21 cellular contexts compared by ENCODE assay signal in the genomic region with DNA sequence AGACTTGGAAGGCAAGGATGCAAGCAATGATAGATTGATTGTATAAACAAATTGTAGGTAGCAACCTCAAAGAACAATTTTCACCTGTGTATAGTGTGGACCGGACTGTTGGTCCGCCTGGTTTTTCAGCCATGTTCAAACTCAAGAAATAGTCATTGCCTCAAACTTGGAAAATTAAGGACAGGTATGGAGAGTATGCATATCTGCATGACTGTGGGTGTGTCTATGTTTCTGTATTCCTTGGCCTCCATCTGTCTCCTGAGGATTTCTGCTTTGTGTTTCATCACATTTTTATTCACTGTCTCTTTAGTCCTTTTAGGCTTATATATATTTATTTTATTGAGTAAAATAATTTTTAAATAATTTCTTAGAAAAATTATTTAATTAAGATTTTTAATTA. TPM values are rescaled to one million over a fixed set of nuclear protein-coding genes. Genes with fewer than 3 reads are reported as not detected.
DNase-seq lines count a peak whose midpoint lies in the region; ATAC-seq and TF ChIP-seq lines count a peak whose summit lies in the region.
"Had no signal": no experiment of that assay in that cellular context is flagged by ENCODE, and none has a peak within 500 bp of the region (broad histone marks: within the 10 kb centered on the region; RNA-seq: fewer than 3 reads in every experiment).

No MANE protein-coding gene starts in this region.

- no peaks in the 10 kb centered on the region for H3F3A ChIP-seq in PC-3 (ENCODE audit: low read length, unreplicated experiment)

- H3K4me2 ChIP-seq in osteoblast (ENCODE audit: insufficient read depth, low read length) (no peak overlapping the region), PC-3 (ENCODE audit: low read length) (no peak overlapping the region)
- H3K4me2 ChIP-seq: PC-9 had no signal

- POLR2A ChIA-PET in PC-3 (lab: Charles Lee; ENCODE audit: unreplicated experiment) = no interaction called here

- H3K27ac ChIP-seq in osteoblast (ENCODE audit: low read depth, low read length) (peak overlapping the region; percentile 68), tibial artery (peak overlapping the region; percentile 84 to 85), PC-3 (ENCODE audit: low read length) (no peak overlapping the region)
- H3K27ac ChIP-seq: 22Rv1, PC-9 had no signal

- H3K4me3 ChIP-seq in fibroblast of villous mesenchyme (ENCODE audit: low read depth, low read length) (peak overlapping the region; percentile 37), osteoblast (ENCODE audit: insufficient read depth, low read length) (no peak overlapping the region), tibial artery (peak overlapping the region; percentile 36 to 37), PC-3 (ENCODE audit: low read length) (no peak overlapping the region)
- H3K4me3 ChIP-seq: PC-9, upper lobe of left lung had no signal

- BruUV-seq in PC-3 (replicated peaks; lab: Mats Ljungman, UMichigan) = no TSS peak

- H4K20me1 ChIP-seq in osteoblast (ENCODE audit: insufficient read depth, low read length) (no peaks in the 10 kb centered on the region), PC-3 (ENCODE audit: low read length) (no peaks in the 10 kb centered on the region)

- no peaks in the 10 kb centered on the region for H3K9me3 ChIP-seq in osteoblast (ENCODE audit: low read depth, low read length)
- no peaks in the 10 kb centered on the region for H3K9me3 ChIP-seq in tibial artery
- H3K9me3 ChIP-seq in PC-3 (ENCODE audit: low read length) = no peaks in the 10 kb centered on the region
- H3K9me3 ChIP-seq: upper lobe of left lung had no signal

- ATAC-seq in PC-3 = no peak
- no peak for ATAC-seq in GM21515 (IDR thresholded peaks at IDR 0.05; ENCODE audit: unreplicated experiment)
- ATAC-seq: activated CD4-positive, CD25-positive, alpha-beta regulatory T cell treated with anti-CD3 and anti-CD28 coated beads, Interleukin-2, amount 50 U/mL, for 24 hours; activated CD8-positive, alpha-beta T cell treated with anti-CD3 and anti-CD28 coated beads, Interleukin-2, amount 10 ng/mL, durations not matched to agents 7 days and 5 days; CD8-positive, alpha-beta T cell; stimulated activated naive CD8-positive, alpha-beta T cell treated with anti-CD3 and anti-CD28 coated beads, Interleukin-15, Interleukin-2, amounts not matched to agents 100 U/mL and 50 U/mL, for 24 hours had no signal

- H3K9ac ChIP-seq in PC-3 (ENCODE audit: low read length) = no peak overlapping the region

- H3K36me3 ChIP-seq in osteoblast (ENCODE audit: insufficient read depth, low read length) = peaks cover 44% of the 10 kb centered on the region
- H3K36me3 ChIP-seq in tibial artery = peaks cover 0 to 9% (median 9%) of the 10 kb centered on the region in 3 donors
- H3K36me3 ChIP-seq in PC-3 (ENCODE audit: low read depth, low read length) = no peaks in the 10 kb centered on the region

- H3K4me1 ChIP-seq in osteoblast (ENCODE audit: insufficient read depth, low read length) (peaks cover 18% of the 10 kb centered on the region), tibial artery (peaks cover 0 to 100% (median 56%) of the 10 kb centered on the region in 4 donors), PC-3 (ENCODE audit: insufficient read depth, low read length) (no peaks in the 10 kb centered on the region)

- H3K79me2 ChIP-seq in osteoblast (ENCODE audit: insufficient read depth, low read length) = peaks cover 85% of the 10 kb centered on the region
- H3K79me2 ChIP-seq in PC-3 (ENCODE audit: low read length) = no peaks in the 10 kb centered on the region

- H3K27me3 ChIP-seq in osteoblast (ENCODE audit: insufficient read depth, low read length) = no peaks in the 10 kb centered on the region
- no peaks in the 10 kb centered on the region for H3K27me3 ChIP-seq in tibial artery
- no peaks in the 10 kb centered on the region for H3K27me3 ChIP-seq in PC-3 (ENCODE audit: low read length)
- H3K27me3 ChIP-seq: upper lobe of left lung had no signal

- CTCF ChIA-PET in PC-3 (lab: Charles Lee) = no interaction called here

- DNase-seq in NCI-H82 (lab: John Stamatoyannopoulos, UW) = peak; percentile 13
- DNase-seq in NCI-H82 treated with DMSO at 0.1 percent for 48 hours (lab: John Stamatoyannopoulos, UW; ENCODE audit: unreplicated experiment) = no peak
- DNase-seq in fibroblast of villous mesenchyme (ENCODE audit: low read depth) = no peak
- no peak for DNase-seq in osteoblast (ENCODE audit: insufficient read length, low spot score, missing footprints)
- no peak for DNase-seq in tibial artery
- no peak for DNase-seq in PC-3
- no peak for DNase-seq in AG08395 (ENCODE audit: low spot score)
- DNase-seq: activated CD8-positive, alpha-beta T cell treated with anti-CD3 and anti-CD28 coated beads, Interleukin-2, amount 10 ng/mL, durations not matched to agents 7 days and 5 days; activated effector memory CD4-positive, alpha-beta T cell treated with anti-CD3 and anti-CD28 coated beads, Interleukin-2, amount 50 U/mL, for 16 hours; activated T-cell treated with anti-CD3 and anti-CD28 coated beads for 4 hours; CD8-positive, alpha-beta T cell; erythroblast; NCI-H1092 treated with DMSO at 0.1 percent for 48 hours; NCI-H2081; PC-9; SIG-M5; stimulated activated naive CD8-positive, alpha-beta T cell treated with anti-CD3 and anti-CD28 coated beads, Interleukin-15, Interleukin-2, amounts not matched to agents 100 U/mL and 50 U/mL, for 24 hours; upper lobe of left lung had no signal

- no peak overlapping the region for H2AFZ ChIP-seq in osteoblast (ENCODE audit: low read length)
- H2AFZ ChIP-seq in PC-3 (ENCODE audit: low read length) = no peak overlapping the region
- H2AFZ ChIP-seq: PC-9 had no signal

- no peaks in the 10 kb centered on the region for H3K9me2 ChIP-seq in PC-3 (replicated peaks; ENCODE audit: low read length)

- intact Hi-C loops in tibial artery (cut with DNase I; ENCODE audit: low total_unique reads) (no loop called here), PC-3 (cut with micrococcal nuclease) (no loop called here)

- no peak for TF ChIP-seq CTCF in fibroblast of villous mesenchyme (IDR thresholded peaks at IDR 0.05; ENCODE audit: insufficient read depth, low read depth, low read length)
- no peak for TF ChIP-seq CTCF in osteoblast (IDR thresholded peaks at IDR 0.05; ENCODE audit: extremely low read depth, low read depth, low read length)
- TF ChIP-seq CTCF in tibial artery (IDR thresholded peaks at IDR 0.05) = no peak
- TF ChIP-seq CTCF in PC-3 (conservative IDR thresholded peaks at IDR 0.05; ENCODE audit: low read depth, low read length) = no peak

RNA-seq across cellular contexts. Expression of a gene that starts 53.9 kb away (rescaled TPM):
- total RNA-seq in fibroblast of villous mesenchyme (11.3 and 18.1 TPM in 2 replicates), osteoblast (20.0 and 21.7 TPM in 2 replicates), PC-3 (2014; rRNA removed) (3.7 and 4.0 TPM in 2 replicates)

Comparison
In these comparisons a context has a peak if more than half of its experiments do, and no peak if none do; other contexts are left out.
1. H3K4me3 ChIP-seq: peak in fibroblast of villous mesenchyme (single experiment) and tibial artery (2 of 2); none in osteoblast (single experiment) and PC-3 (single experiment).